In the genomic region with DNA sequence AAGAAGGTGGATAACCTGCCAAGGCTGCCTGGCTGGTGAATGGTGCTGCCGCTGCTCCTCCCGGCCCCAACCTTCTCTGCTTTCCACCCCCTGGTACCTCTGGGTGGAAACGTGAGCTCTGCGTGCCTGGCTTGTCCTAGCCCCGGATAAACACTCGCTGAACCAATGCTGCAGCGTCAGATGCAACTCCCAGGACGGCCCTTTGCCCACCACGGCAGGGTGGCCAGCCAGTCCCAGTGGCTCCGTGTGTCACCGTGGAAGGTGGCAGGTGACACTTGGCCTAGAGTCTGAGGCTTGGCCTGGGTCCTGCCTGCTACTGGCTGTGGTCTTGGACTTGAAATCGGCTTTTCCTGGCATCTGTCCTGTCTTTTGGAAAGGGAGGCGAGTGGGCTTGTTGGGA, we compare ENCODE assay signal across 37 cellular contexts. TPM values are rescaled to one million over a fixed set of nuclear protein-coding genes. Genes with fewer than 3 reads are reported as not detected.
"Had no signal": no experiment of that assay in that cellular context is flagged by ENCODE, and none has a peak within 500 bp of the region (broad histone marks: within the 10 kb centered on the region; RNA-seq: fewer than 3 reads in every experiment).

No MANE protein-coding gene starts in this region.

- H3K4me3 ChIP-seq: adrenal gland, body of pancreas, breast epithelium had no signal

- H3K27me3 Mint-ChIP-seq: activated CD4-positive, alpha-beta T cell treated with anti-CD3 and anti-CD28 coated beads, Interleukin-2, amount 10 ng/mL, durations not matched to agents 24 days and 14 days; activated CD8-positive, alpha-beta T cell treated with anti-CD3 and anti-CD28 coated beads for 36 hours; activated naive CD8-positive, alpha-beta T cell treated with anti-CD3 and anti-CD28 coated beads for 36 hours; activated T-helper 17 cell treated with anti-CD3 and anti-CD28 coated beads, Interleukin-2, amount 50 U/mL, for 72 hours had no signal

- H3K36me3 ChIP-seq: adrenal gland, brain microvascular endothelial cell, breast epithelium had no signal

- H3K36me3 Mint-ChIP-seq: activated naive CD4-positive, alpha-beta T cell treated with anti-CD3 and anti-CD28 coated beads, Interleukin-2, amount 50 U/mL, for 72 hours had no signal

- H3K4me1 Mint-ChIP-seq: activated B cell treated with CpG ODN at 0.5 μM for 24 hours; activated T-helper 17 cell treated with anti-CD3 and anti-CD28 coated beads, Interleukin-2, amount 50 U/mL, for 72 hours had no signal

- H3K4me1 ChIP-seq: adrenal gland, body of pancreas had no signal

- H3K27ac Mint-ChIP-seq: activated B cell treated with CpG ODN at 0.5 μM for 24 hours; activated CD4-positive, alpha-beta memory T cell treated with anti-CD3 and anti-CD28 coated beads for 36 hours; activated CD4-positive, alpha-beta T cell treated with anti-CD3 and anti-CD28 coated beads, Interleukin-2, amount 10 ng/mL, durations not matched to agents 24 days and 14 days; activated CD8-positive, alpha-beta T cell treated with anti-CD3 and anti-CD28 coated beads for 36 hours; activated naive CD4-positive, alpha-beta T cell treated with anti-CD3 and anti-CD28 coated beads for 36 hours; activated naive CD8-positive, alpha-beta T cell treated with anti-CD3 and anti-CD28 coated beads for 36 hours; activated T-cell treated with anti-CD3 and anti-CD28 coated beads, Interleukin-2, amount 50 U/mL, for 72 hours; activated T-helper 1 cell treated with anti-CD3 and anti-CD28 coated beads, Interleukin-12 subunit alpha, Interleukin-12 subunit beta, Interleukin-2, Interleukin-4 antibody, amounts not matched to agents 30 ng/mL and 10 ng/mL and 1 ng/mL, durations not matched to agents 14 hours and 24 hours and 36 hours; activated T-helper 17 cell treated with anti-CD3 and anti-CD28 coated beads, Interleukin-2, amount 50 U/mL, for 72 hours; T-helper 1 cell treated with Interleukin-12 subunit alpha and Interleukin-12 subunit beta and Interleukin-4 antibody, amounts not matched to agents 30 μg/mL and 1 μg/mL, for 36 hours; T-helper 2 cell treated with Interferon-gamma antibody and Interleukin-4, amounts not matched to agents 5 μg/mL and 100 μg/mL, for 36 hours had no signal

- H3K4me3 Mint-ChIP-seq: activated B cell treated with CpG ODN at 0.5 μM for 24 hours; activated CD4-positive, alpha-beta memory T cell treated with anti-CD3 and anti-CD28 coated beads for 36 hours; activated CD4-positive, alpha-beta T cell treated with anti-CD3 and anti-CD28 coated beads, Interleukin-2, amount 10 ng/mL, durations not matched to agents 24 days and 14 days; activated CD8-positive, alpha-beta T cell treated with anti-CD3 and anti-CD28 coated beads for 36 hours; activated naive CD4-positive, alpha-beta T cell treated with anti-CD3 and anti-CD28 coated beads for 36 hours; activated naive CD8-positive, alpha-beta T cell treated with anti-CD3 and anti-CD28 coated beads for 36 hours; activated T-cell treated with anti-CD3 and anti-CD28 coated beads, Interleukin-2, amount 50 U/mL, for 4 hours; activated T-cell treated with anti-CD3 and anti-CD28 coated beads, Interleukin-2, amount 50 U/mL, for 72 hours; activated T-helper 1 cell treated with anti-CD3 and anti-CD28 coated beads, Interleukin-12 subunit alpha, Interleukin-12 subunit beta, Interleukin-2, Interleukin-4 antibody, amounts not matched to agents 30 ng/mL and 10 ng/mL and 1 ng/mL, durations not matched to agents 14 hours and 24 hours and 36 hours; activated T-helper 17 cell treated with anti-CD3 and anti-CD28 coated beads, Interleukin-2, amount 50 U/mL, for 72 hours; T-helper 1 cell treated with Interleukin-12 subunit alpha and Interleukin-12 subunit beta and Interleukin-4 antibody, amounts not matched to agents 30 μg/mL and 1 μg/mL, for 36 hours; T-helper 2 cell treated with Interferon-gamma antibody and Interleukin-4, amounts not matched to agents 5 μg/mL and 100 μg/mL, for 36 hours had no signal

- DNase-seq: activated B cell treated with CpG ODN at 0.5 μM for 24 hours; activated CD4-positive, alpha-beta memory T cell treated with anti-CD3 and anti-CD28 coated beads for 36 hours; activated CD4-positive, alpha-beta T cell treated with anti-CD3 and anti-CD28 coated beads for 4 hours; activated CD4-positive, alpha-beta T cell treated with anti-CD3 and anti-CD28 coated beads, Interleukin-2, amount 10 ng/mL, durations not matched to agents 24 days and 14 days; activated CD4-positive, alpha-beta T cell treated with anti-CD3 and anti-CD28 coated beads, Interleukin-2, amount 50 U/mL, for 1 hour; activated CD4-positive, alpha-beta T cell treated with anti-CD3 and anti-CD28 coated beads, Interleukin-2, amount 50 U/mL, for 4 hours; activated CD4-positive, CD25-positive, alpha-beta regulatory T cell treated with anti-CD3 and anti-CD28 coated beads, Interleukin-2, amount 50 U/mL, for 72 hours; activated CD8-positive, alpha-beta memory T cell treated with anti-CD3 and anti-CD28 coated beads, Interleukin-2, amount 50 U/mL, for 4 hours; activated CD8-positive, alpha-beta T cell treated with anti-CD3 and anti-CD28 coated beads for 36 hours; activated effector memory CD4-positive, alpha-beta T cell treated with anti-CD3 and anti-CD28 coated beads, Interleukin-2, amount 50 U/mL, for 16 hours; activated gamma-delta T cell treated with Interleukin-2 at 50 U/mL for 16 hours; activated naive CD4-positive, alpha-beta T cell; activated naive CD4-positive, alpha-beta T cell treated with anti-CD3 and anti-CD28 coated beads for 36 hours; activated naive CD4-positive, alpha-beta T cell treated with anti-CD3 and anti-CD28 coated beads, Interleukin-2, amount 50 U/mL, for 16 hours; activated naive CD8-positive, alpha-beta T cell treated with anti-CD3 and anti-CD28 coated beads for 36 hours; activated T-cell treated with anti-CD3 and anti-CD28 coated beads for 4 hours; activated T-cell treated with anti-CD3 and anti-CD28 coated beads, Interleukin-2, amount 50 U/mL, for 1 hour; activated T-cell treated with anti-CD3 and anti-CD28 coated beads, Interleukin-2, amount 50 U/mL, for 4 hours; activated T-cell treated with anti-CD3 and anti-CD28 coated beads, Interleukin-2, amount 50 U/mL, for 72 hours; adrenal gland; amniotic stem cell; aorta; body of pancreas; brain microvascular endothelial cell; central memory CD4-positive, alpha-beta T cell; T-helper 1 cell; T-helper 2 cell; T-helper 9 cell had no signal

- H3K9me3 Mint-ChIP-seq: activated B cell treated with CpG ODN at 0.5 μM for 24 hours; activated CD4-positive, alpha-beta memory T cell treated with anti-CD3 and anti-CD28 coated beads for 36 hours; activated CD4-positive, alpha-beta T cell treated with anti-CD3 and anti-CD28 coated beads, Interleukin-2, amount 10 ng/mL, durations not matched to agents 24 days and 14 days; activated CD8-positive, alpha-beta T cell treated with anti-CD3 and anti-CD28 coated beads for 36 hours; activated naive CD4-positive, alpha-beta T cell treated with anti-CD3 and anti-CD28 coated beads for 36 hours; activated naive CD4-positive, alpha-beta T cell treated with anti-CD3 and anti-CD28 coated beads, Interleukin-2, amount 50 U/mL, for 72 hours; activated naive CD8-positive, alpha-beta T cell treated with anti-CD3 and anti-CD28 coated beads for 36 hours; activated T-cell treated with anti-CD3 and anti-CD28 coated beads, Interleukin-2, amount 50 U/mL, for 4 hours; activated T-cell treated with anti-CD3 and anti-CD28 coated beads, Interleukin-2, amount 50 U/mL, for 72 hours; activated T-helper 1 cell treated with anti-CD3 and anti-CD28 coated beads, Interleukin-12 subunit alpha, Interleukin-12 subunit beta, Interleukin-2, Interleukin-4 antibody, amounts not matched to agents 30 ng/mL and 10 ng/mL and 1 ng/mL, durations not matched to agents 14 hours and 24 hours and 36 hours; activated T-helper 17 cell treated with anti-CD3 and anti-CD28 coated beads, Interleukin-2, amount 50 U/mL, for 72 hours; T-helper 1 cell treated with Interleukin-12 subunit alpha and Interleukin-12 subunit beta and Interleukin-4 antibody, amounts not matched to agents 30 μg/mL and 1 μg/mL, for 36 hours; T-helper 2 cell treated with Interferon-gamma antibody and Interleukin-4, amounts not matched to agents 5 μg/mL and 100 μg/mL, for 36 hours had no signal

- ATAC-seq: activated CD8-positive, alpha-beta T cell treated with anti-CD3 and anti-CD28 coated beads for 36 hours; activated naive CD4-positive, alpha-beta T cell treated with anti-CD3 and anti-CD28 coated beads, Interleukin-2, amount 50 U/mL, for 72 hours; activated T-cell treated with anti-CD3 and anti-CD28 coated beads, Interleukin-2, amount 50 U/mL, for 4 hours; activated T-cell treated with anti-CD3 and anti-CD28 coated beads, Interleukin-2, amount 50 U/mL, for 72 hours; activated T-helper 17 cell treated with anti-CD3 and anti-CD28 coated beads, Interleukin-2, amount 50 U/mL, for 72 hours; body of pancreas had no signal

- FAIRE-seq: astrocyte, TTC549 had no signal

- H3K9me3 ChIP-seq: adrenal gland, body of pancreas, breast epithelium had no signal

- H3K27me3 ChIP-seq: adrenal gland, body of pancreas, brain microvascular endothelial cell, breast epithelium had no signal

- H3K27ac ChIP-seq: adrenal gland, body of pancreas, brain microvascular endothelial cell, breast epithelium, VCaP had no signal

RNA-seq across cellular contexts. Expression of gene SMIM38, which starts 59.3 kb away (rescaled TPM):
- total RNA-seq: astrocyte had no signal
